Comparison of ENCODE assay signal across 1 cellular context in the genomic region with DNA sequence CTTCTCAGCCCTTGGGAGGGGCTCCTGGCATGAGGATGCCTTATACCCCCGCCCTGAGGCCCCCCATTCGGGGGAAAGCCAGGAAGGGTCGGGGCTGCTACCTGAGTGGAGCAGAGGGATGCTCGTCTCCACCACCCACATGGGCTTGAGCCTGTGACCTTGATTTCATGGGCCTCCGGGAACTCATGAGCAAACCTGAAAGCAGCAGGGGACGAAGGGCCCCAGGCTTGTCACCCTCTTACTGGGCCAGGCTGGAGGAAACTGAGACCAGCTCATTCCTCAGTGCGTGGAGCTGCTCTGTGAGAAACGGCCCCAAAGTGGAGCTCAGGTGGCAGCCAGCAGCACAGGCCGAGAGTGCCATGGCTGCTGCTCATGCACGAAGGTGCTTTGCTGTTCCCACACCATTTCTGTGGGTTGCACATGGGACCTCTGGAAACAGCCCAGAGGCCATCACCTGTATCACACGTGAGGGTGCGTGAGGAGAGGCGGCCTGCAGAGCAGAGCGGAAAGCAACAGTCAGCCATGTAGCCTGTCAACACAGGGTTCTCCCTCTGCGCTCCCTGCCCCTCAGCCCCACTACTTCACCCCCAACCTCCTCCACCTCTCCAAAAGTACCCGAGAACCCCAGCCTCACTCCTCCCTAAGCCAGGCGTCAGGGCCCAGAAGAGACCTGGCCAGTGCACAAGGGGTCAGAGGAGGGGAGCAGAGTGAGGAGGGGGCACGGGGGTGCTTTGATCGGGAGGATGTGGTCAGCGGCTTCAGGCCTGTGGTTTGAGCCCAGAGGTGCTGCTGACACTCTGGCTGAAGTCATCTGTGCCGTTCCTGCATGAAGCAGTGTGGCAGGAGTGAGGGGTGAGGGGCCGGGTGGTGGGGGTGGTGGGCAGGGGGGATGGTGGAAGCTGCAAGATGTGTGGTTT.
TF ChIP-seq lines count a peak whose summit lies in the region.

No MANE protein-coding gene starts in this region.

TF ChIP-seq in HepG2, 621 proteins besides CTCF, POLR2A, EP300 and RAD21:
- TF ChIP-seq ZNF883 (CRISPR knock-in tag; IDR thresholded peaks at IDR 0.05; ENCODE audit: not compliant biosample characterization) (no peak), NRL (CRISPR knock-in tag; IDR thresholded peaks at IDR 0.05; ENCODE audit: borderline replicate concordance) (no peak), RFXANK (CRISPR knock-in tag; IDR thresholded peaks at IDR 0.05) (no peak), GFI1 (CRISPR knock-in tag; IDR thresholded peaks at IDR 0.05; ENCODE audit: borderline replicate concordance) (no peak), CBX1 (IDR thresholded peaks at IDR 0.05; ENCODE audit: low read depth) (no peak), ERF (CRISPR knock-in tag; IDR thresholded peaks at IDR 0.05) (no peak), HNRNPUL1 (IDR thresholded peaks at IDR 0.05; ENCODE audit: low read depth, low read length) (no peak), ZMYM3 (CRISPR knock-in tag; IDR thresholded peaks at IDR 0.05) (no peak)
- TF ChIP-seq, protein P1, sequence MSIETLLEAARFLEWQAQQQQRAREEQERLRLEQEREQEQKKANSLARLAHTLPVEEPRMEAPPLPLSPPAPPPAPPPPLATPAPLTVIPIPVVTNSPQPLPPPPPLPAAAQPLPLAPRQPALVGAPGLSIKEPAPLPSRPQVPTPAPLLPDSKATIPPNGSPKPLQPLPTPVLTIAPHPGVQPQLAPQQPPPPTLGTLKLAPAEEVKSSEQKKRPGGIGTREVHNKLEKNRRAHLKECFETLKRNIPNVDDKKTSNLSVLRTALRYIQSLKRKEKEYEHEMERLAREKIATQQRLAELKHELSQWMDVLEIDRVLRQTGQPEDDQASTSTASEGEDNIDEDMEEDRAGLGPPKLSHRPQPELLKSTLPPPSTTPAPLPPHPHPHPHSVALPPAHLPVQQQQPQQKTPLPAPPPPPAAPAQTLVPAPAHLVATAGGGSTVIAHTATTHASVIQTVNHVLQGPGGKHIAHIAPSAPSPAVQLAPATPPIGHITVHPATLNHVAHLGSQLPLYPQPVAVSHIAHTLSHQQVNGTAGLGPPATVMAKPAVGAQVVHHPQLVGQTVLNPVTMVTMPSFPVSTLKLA (IDR thresholded peaks at IDR 0.05): no peak
